In genomic region chr9:118236625-118237024, GRCh38 we compare ENCODE assay signal across 5 cellular contexts.
"Had no signal": no experiment of that assay in that cellular context is flagged by ENCODE, and none has a peak within 500 bp of the region (broad histone marks: within the 10 kb centered on the region; RNA-seq: fewer than 3 reads in every experiment).

No MANE protein-coding gene starts in this region.

- H3K4me3 Mint-ChIP-seq: H9, IgD-negative memory B cell had no signal

- H3K36me3 Mint-ChIP-seq: IgD-negative memory B cell had no signal

- H3K4me1 Mint-ChIP-seq: H9, IgD-negative memory B cell had no signal

- ATAC-seq: HepG2 had no signal

- H3K27ac Mint-ChIP-seq: H9, IgD-negative memory B cell had no signal

- H3K27me3 Mint-ChIP-seq: IgD-negative memory B cell had no signal

- DNase-seq: GOT3, H9, HCEC 1CT had no signal
